In genomic region chr9:132744881-132745761, GRCh38 we compare ENCODE assay signal across 12 cellular contexts.
DNase-seq lines count a peak whose midpoint lies in the region; FAIRE-seq and TF ChIP-seq lines count a peak whose summit lies in the region.
"Had no signal": no experiment of that assay in that cellular context is flagged by ENCODE, and none has a peak within 500 bp of the region (broad histone marks: within the 10 kb centered on the region; RNA-seq: fewer than 3 reads in every experiment).

No MANE protein-coding gene starts in this region.

- dilution Hi-C loops in mammary epithelial cell (cut with HindIII; ENCODE audit: low sequenced_read_pairs), result no loop called here

- DNase-seq in HAP-1 (ENCODE audit: low spot score in 2 of 2), result peak; percentile 77 to 81
- peak; percentile 12 for DNase-seq in NCI-H510A (lab: John Stamatoyannopoulos, UW)
- DNase-seq in foreskin fibroblast, result peak; percentile 3 to 35
- DNase-seq in nephron progenitor cell, result peak; percentile 54
- no peak for DNase-seq in central memory CD4-positive, alpha-beta T cell
- no peak for DNase-seq in small intestine
- DNase-seq in mammary epithelial cell, result no peak
- DNase-seq: DND-41; Karpas-422; midbrain; stimulated activated CD4-positive, alpha-beta T cell treated with anti-CD3 and anti-CD28 coated beads, Interleukin-12 subunit alpha, Interleukin-12 subunit beta, amount 100 ng/mL, for 4 hours had no signal

- 11 to 20% (median 17%) methylated on average over 43 of the region's 43 CpGs for whole genome bisulfite sequencing in small intestine, 3 donors
- 81% methylated on average over 42 of the region's 43 CpGs for WGBS in mammary epithelial cell (ENCODE audit: low coverage, missing lambda C conversion rate)

- H2AFZ ChIP-seq in mammary epithelial cell (ENCODE audit: low read depth, low read length), result no peak overlapping the region

- H3K27me3 ChIP-seq in HAP-1 (ENCODE audit: low read depth) (no peaks in the 10 kb centered on the region; the same call in 1 of the 2 replicates), small intestine (ENCODE audit: control insufficient read depth in 2 of 2, insufficient read depth in 2 of 2, low read length in 2 of 2) (peaks cover 0 to 15% of the 10 kb centered on the region in 2 donors), mammary epithelial cell (ENCODE audit: insufficient read depth, low read length) (peaks cover 2% of the 10 kb centered on the region)

- H3K9ac ChIP-seq in mammary epithelial cell (ENCODE audit: insufficient read depth, low read length), result no peak overlapping the region

- H3K36me3 ChIP-seq in HAP-1 (replicated peaks) (no peaks in the 10 kb centered on the region), small intestine (ENCODE audit: control insufficient read depth in 2 of 2, insufficient read depth in 2 of 2, low read length in 2 of 2) (no peaks in the 10 kb centered on the region), mammary epithelial cell (ENCODE audit: insufficient read depth, low read length) (no peaks in the 10 kb centered on the region)

- no peak overlapping the region for H3K4me2 ChIP-seq in mammary epithelial cell (ENCODE audit: insufficient read depth, low read depth, low read length)

- no peaks in the 10 kb centered on the region for H3K9me3 ChIP-seq in HAP-1
- H3K9me3 ChIP-seq in small intestine (ENCODE audit: control insufficient read depth, low read depth), result no peaks in the 10 kb centered on the region
- no peaks in the 10 kb centered on the region for H3K9me3 ChIP-seq in mammary epithelial cell (replicated peaks; ENCODE audit: insufficient read depth, low read length)

- CTCF ChIA-PET in mammary epithelial cell (lab: Charles Lee; ENCODE audit: low non-redundant PET), result no interaction called here

- H3K4me1 ChIP-seq in HAP-1, result peaks cover 12% of the 10 kb centered on the region
- H3K4me1 ChIP-seq in small intestine (ENCODE audit: control insufficient read depth in 2 of 2, insufficient read depth in 1 of 2, low read depth in 1 of 2, low read length in 1 of 2), result no peaks in the 10 kb centered on the region
- H3K4me1 ChIP-seq in mammary epithelial cell (ENCODE audit: insufficient read depth, low read length), result no peaks in the 10 kb centered on the region

- peak overlapping the region; percentile 16 for H3K4me3 ChIP-seq in HAP-1
- no peak overlapping the region for H3K4me3 ChIP-seq in foreskin fibroblast (ENCODE audit: low read depth in 1 of 2, low read length in 2 of 2)
- H3K4me3 ChIP-seq in small intestine (ENCODE audit: low read depth in 1 of 2, low read length in 2 of 2), result no peak overlapping the region
- H3K4me3 ChIP-seq in mammary epithelial cell (replicated peaks in 1 of 3; ENCODE audit: insufficient read depth in 1 of 3, low read depth in 2 of 3, low read length in 3 of 3), result no peak overlapping the region

- peaks cover 51% of the 10 kb centered on the region for H3K4me1 Mint-ChIP-seq in nephron progenitor cell

- peaks cover 41% of the 10 kb centered on the region for H3K27me3 Mint-ChIP-seq in nephron progenitor cell (ENCODE audit: low read depth, poor library complexity)

- no peaks in the 10 kb centered on the region for H3K79me2 ChIP-seq in mammary epithelial cell (ENCODE audit: insufficient read depth, low read length)

- intact Hi-C loops in mammary epithelial cell (cut with micrococcal nuclease), result no loop called here

- no peaks in the 10 kb centered on the region for H3K9me3 Mint-ChIP-seq in nephron progenitor cell
- H3K9me3 Mint-ChIP-seq: stimulated activated naive CD8-positive, alpha-beta T cell treated with anti-CD3 and anti-CD28 coated beads, Interleukin-15, Interleukin-2, amounts not matched to agents 100 ng/mL and 50 ng/mL, for 24 hours had no signal

- no peaks in the 10 kb centered on the region for H4K20me1 ChIP-seq in mammary epithelial cell (ENCODE audit: insufficient read depth, low read length)

- in situ Hi-C loops in HAP-1 (cut with MboI; ENCODE audit: low sequenced_read_pairs) (no loop called here), mammary epithelial cell (cut with MboI; ENCODE audit: low sequenced_read_pairs in 2 of 2) (no loop called here)

- H3K27ac ChIP-seq in small intestine (ENCODE audit: low read depth in 1 of 2, low read length in 1 of 2) (no peak overlapping the region), mammary epithelial cell (ENCODE audit: insufficient read depth, low read depth, low read length) (no peak overlapping the region)

- peak overlapping the region; percentile 85 for H3K4me3 Mint-ChIP-seq in nephron progenitor cell
- H3K4me3 Mint-ChIP-seq: stimulated activated naive CD8-positive, alpha-beta T cell treated with anti-CD3 and anti-CD28 coated beads, Interleukin-15, Interleukin-2, amounts not matched to agents 100 ng/mL and 50 ng/mL, for 24 hours had no signal

- H3K27ac Mint-ChIP-seq in nephron progenitor cell, result peak overlapping the region; percentile 67
- H3K27ac Mint-ChIP-seq: stimulated activated naive CD8-positive, alpha-beta T cell treated with anti-CD3 and anti-CD28 coated beads, Interleukin-15, Interleukin-2, amounts not matched to agents 100 ng/mL and 50 ng/mL, for 24 hours had no signal

- TF ChIP-seq CTCF in foreskin fibroblast (IDR thresholded peaks at IDR 0.05; ENCODE audit: low read depth, low read length) (no peak), nephron progenitor cell (IDR thresholded peaks at IDR 0.05) (no peak), mammary epithelial cell (conservative IDR thresholded peaks at IDR 0.05 in 1 of 2, IDR thresholded peaks at IDR 0.05 in 1 of 2; ENCODE audit: extremely low read depth in 1 of 2, insufficient read depth in 1 of 2, low read depth in 1 of 2, low read length in 2 of 2) (no peak)

- no peak for FAIRE-seq in small intestine (lab: Jason Lieb, UNC)

- no TSS peak for BruUV-seq in mammary epithelial cell (replicated peaks; lab: Mats Ljungman, UMichigan)

- no peaks in the 10 kb centered on the region for H3K36me3 Mint-ChIP-seq in nephron progenitor cell (ENCODE audit: low read depth)

Comparison
In these comparisons a context has a peak if more than half of its experiments do, and no peak if none do; other contexts are left out.
1. DNase-seq: peak in HAP-1 (2 of 2), NCI-H510A (single experiment), foreskin fibroblast (2 of 2) and nephron progenitor cell (single experiment); none in central memory CD4-positive, alpha-beta T cell (single experiment), small intestine (single experiment) and mammary epithelial cell (single experiment).